8 cellular contexts compared by ENCODE assay signal in the genomic region with DNA sequence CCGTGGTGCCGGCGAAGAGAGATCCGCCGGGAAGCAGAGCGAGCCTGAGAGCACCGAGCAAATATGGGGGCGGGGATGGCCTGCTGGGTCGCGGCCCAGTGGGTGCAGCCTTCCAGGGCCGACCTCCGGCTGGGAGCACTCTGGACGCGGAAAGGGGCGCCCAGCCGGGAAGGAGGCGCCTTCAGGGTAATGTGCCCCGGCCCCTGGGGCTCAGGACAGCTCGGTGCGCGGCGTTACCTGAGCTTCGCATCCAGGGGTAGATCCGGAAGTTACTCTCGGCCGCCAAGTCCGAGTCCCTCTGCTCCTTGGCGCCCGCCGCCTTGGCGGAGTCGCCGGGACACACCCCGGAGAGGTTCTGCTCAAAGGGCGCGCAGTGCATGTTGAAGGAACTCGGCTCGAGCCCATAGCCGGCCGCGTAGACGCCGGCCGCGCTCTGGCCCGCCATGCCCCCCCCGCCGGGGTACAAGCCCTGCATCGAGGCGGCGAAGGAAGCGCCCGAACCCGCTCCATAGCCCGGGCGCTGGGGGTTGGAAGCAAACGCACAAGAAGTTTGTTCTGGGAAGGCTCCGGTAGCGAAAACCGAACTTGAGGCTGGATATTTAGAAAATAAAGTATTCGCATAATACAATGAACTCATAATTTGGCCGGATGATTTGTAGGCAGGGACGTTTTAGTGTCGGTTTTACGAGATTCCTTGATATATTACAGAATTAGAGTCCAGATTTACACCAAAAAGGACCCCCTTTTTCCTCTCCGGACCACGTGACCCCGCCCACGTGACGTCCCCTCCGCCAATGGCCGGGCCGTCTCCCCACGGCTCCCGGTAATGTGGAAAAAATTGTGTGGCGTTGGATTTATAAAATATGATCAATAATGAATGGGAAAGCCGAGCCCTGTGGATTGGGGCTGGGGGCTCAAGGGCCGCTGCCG. TPM values are rescaled to one million over a fixed set of nuclear protein-coding genes. Genes with fewer than 3 reads are reported as not detected.
DNase-seq lines count a peak whose midpoint lies in the region; ATAC-seq and TF ChIP-seq lines count a peak whose summit lies in the region.

Gene HOXB7 (minus strand): TSS at position 736 of the 930 bp plus-strand sequence. CDS start 99 bp downstream, at position 637.

- ATAC-seq in stimulated activated naive B cell treated with anti-CD40 and anti-IgM and Interleukin-4, amounts not matched to agents 10 μg/mL and 1 μg/mL and 100 μg/mL, for 72 hours (replicated peaks): peak; percentile 50 to 51

- peak; percentile 71 for DNase-seq in GM04504 (ENCODE audit: low read depth)
- DNase-seq in Jurkat, Clone E6-1 (ENCODE audit: low read depth, low spot score): peak; percentile 50
- peak; percentile 48 for DNase-seq in T-helper 22 cell (ENCODE audit: low read depth)
- DNase-seq in chondrocyte (ENCODE audit: low spot score): no peak
- DNase-seq in lung microvascular endothelial cell (ENCODE audit: low read depth in 2 of 2): peak; percentile 64 to 67
- peak; percentile 40 for DNase-seq in stimulated activated naive B cell treated with anti-CD40 and anti-IgM and Interleukin-4, amounts not matched to agents 10 μg/mL and 1 μg/mL and 100 μg/mL, for 72 hours
- DNase-seq in SKM-1 treated with dmso at 0.1 percent for 144 hours (lab: John Stamatoyannopoulos, UW; ENCODE audit: unreplicated experiment): no peak
- no peak for DNase-seq in HPDE6-E6E7 (ENCODE audit: extremely low spot score)

- peak within 1 kb of the TSS; percentile 22 for H3K4me3 Mint-ChIP-seq in chondrocyte (ENCODE audit: unreplicated experiment)
- peak within 1 kb of the TSS; percentile 93 to 97 for H3K4me3 Mint-ChIP-seq in stimulated activated naive B cell treated with anti-CD40 and anti-IgM and Interleukin-4, amounts not matched to agents 10 μg/mL and 1 μg/mL and 100 μg/mL, for 72 hours

- H3K4me3 ChIP-seq in Jurkat, Clone E6-1 (ENCODE audit: low read length): peak within 1 kb of the TSS; percentile 85

- peaks cover 7% of the 10 kb centered on the region for H3K36me3 Mint-ChIP-seq in chondrocyte (ENCODE audit: low read depth)
- peaks cover 2 to 7% of the 10 kb centered on the region in 2 donors for H3K36me3 Mint-ChIP-seq in stimulated activated naive B cell treated with anti-CD40 and anti-IgM and Interleukin-4, amounts not matched to agents 10 μg/mL and 1 μg/mL and 100 μg/mL, for 72 hours

- peaks cover 9% of the 10 kb centered on the region for H3K4me1 Mint-ChIP-seq in chondrocyte (ENCODE audit: low read depth)
- H3K4me1 Mint-ChIP-seq in stimulated activated naive B cell treated with anti-CD40 and anti-IgM and Interleukin-4, amounts not matched to agents 10 μg/mL and 1 μg/mL and 100 μg/mL, for 72 hours: peaks cover 30 to 49% of the 10 kb centered on the region in 2 donors

- peak within 1 kb of the TSS; percentile 22 for H3K27ac Mint-ChIP-seq in chondrocyte (ENCODE audit: unreplicated experiment)
- peak within 1 kb of the TSS; percentile 90 for H3K27ac Mint-ChIP-seq in stimulated activated naive B cell treated with anti-CD40 and anti-IgM and Interleukin-4, amounts not matched to agents 10 μg/mL and 1 μg/mL and 100 μg/mL, for 72 hours

- no peaks in the 10 kb centered on the region for H3K9me3 Mint-ChIP-seq in chondrocyte (ENCODE audit: low read depth)
- H3K9me3 Mint-ChIP-seq in stimulated activated naive B cell treated with anti-CD40 and anti-IgM and Interleukin-4, amounts not matched to agents 10 μg/mL and 1 μg/mL and 100 μg/mL, for 72 hours: no peaks in the 10 kb centered on the region

- peaks cover 80% of the 10 kb centered on the region for H3K27me3 Mint-ChIP-seq in chondrocyte (ENCODE audit: low read depth)
- H3K27me3 Mint-ChIP-seq in stimulated activated naive B cell treated with anti-CD40 and anti-IgM and Interleukin-4, amounts not matched to agents 10 μg/mL and 1 μg/mL and 100 μg/mL, for 72 hours: peaks cover 71 to 94% of the 10 kb centered on the region in 2 donors

- TF ChIP-seq CTCF in chondrocyte (IDR thresholded peaks at IDR 0.05): no peak

RNA-seq across cellular contexts. Expression of gene HOXB7, which starts in this region (rescaled TPM):
- 19.8 TPM for polyA plus RNA-seq in Jurkat, Clone E6-1 (2012; ENCODE audit: insufficient read depth, insufficient read length)
- not detected in 3 replicates for total RNA-seq in chondrocyte
- under 0.01 and 1.3 TPM in 2 replicates for total RNA-seq in lung microvascular endothelial cell

Comparison
In these comparisons a context has a peak if more than half of its experiments do, and no peak if none do; other contexts are left out.
1. DNase-seq: peak in GM04504 (single experiment), Jurkat, Clone E6-1 (single experiment), T-helper 22 cell (single experiment), lung microvascular endothelial cell (2 of 2) and stimulated activated naive B cell treated with anti-CD40 and anti-IgM and Interleukin-4, amounts not matched to agents 10 μg/mL and 1 μg/mL and 100 μg/mL, for 72 hours (single experiment); none in chondrocyte (single experiment), SKM-1 treated with dmso at 0.1 percent for 144 hours (single experiment) and HPDE6-E6E7 (single experiment).